ENCODE assay signal across 23 cellular contexts in genomic region chr4:158268553-158268952, GRCh38. TPM values are rescaled to one million over a fixed set of nuclear protein-coding genes. Genes with fewer than 3 reads are reported as not detected.
DNase-seq lines count a peak whose midpoint lies in the region; TF ChIP-seq lines count a peak whose summit lies in the region.
"Had no signal": no experiment of that assay in that cellular context is flagged by ENCODE, and none has a peak within 500 bp of the region (broad histone marks: within the 10 kb centered on the region; RNA-seq: fewer than 3 reads in every experiment).

No MANE protein-coding gene starts in this region.

- H3K9ac ChIP-seq in endodermal cell (ENCODE audit: extremely low read depth, low read length, poor library complexity, severe bottlenecking), result no peak overlapping the region
- H3K9ac ChIP-seq: KMS-11, SK-N-SH had no signal

- H3K4me1 Mint-ChIP-seq in endodermal cell, result peaks cover 6% of the 10 kb centered on the region

- H3K4me3 Mint-ChIP-seq in endodermal cell, result no peak overlapping the region

- no peak overlapping the region for H3K27ac Mint-ChIP-seq in endodermal cell

- 76 to 92% methylated on average over 1 to 2 of the region's 2 CpGs for WGBS in endodermal cell (ENCODE audit: insufficient coverage in 1 of 2, insufficient read length in 1 of 2), 2 experiments

- H3K27me3 Mint-ChIP-seq in endodermal cell (ENCODE audit: insufficient read depth), result no peaks in the 10 kb centered on the region

- H3K4me1 ChIP-seq in endodermal cell (ENCODE audit: control insufficient read depth, insufficient read depth, low read length), result no peaks in the 10 kb centered on the region
- H3K4me1 ChIP-seq: A549 had no signal

- H3K4me3 ChIP-seq in AG10803 (ENCODE audit: low read length) (no peak overlapping the region), endodermal cell (ENCODE audit: low read length) (no peak overlapping the region), retinal pigment epithelial cell (ENCODE audit: low read length) (no peak overlapping the region)
- H3K4me3 ChIP-seq: A549 had no signal

- H3K36me3 Mint-ChIP-seq in endodermal cell (ENCODE audit: low read depth), result no peaks in the 10 kb centered on the region

- H3K9me3 ChIP-seq in endodermal cell (ENCODE audit: control insufficient read depth, low read length), result no peaks in the 10 kb centered on the region
- H3K9me3 ChIP-seq: A549, SK-N-SH had no signal

- 0 out of 2 replicates have a peak, but pooled peaks have one; percentile 5 for TF ChIP-seq CTCF in AG10803 (conservative IDR thresholded peaks at IDR 0.05; ENCODE audit: low read length)
- peak; percentile 61 for TF ChIP-seq CTCF in endodermal cell (conservative IDR thresholded peaks at IDR 0.05)
- peak; percentile 23 for TF ChIP-seq CTCF in retinal pigment epithelial cell (conservative IDR thresholded peaks at IDR 0.05; ENCODE audit: low read depth, low read length)

- no peak for DNase-seq in AG10803 (ENCODE audit: low read depth)
- DNase-seq in NCI-H69 (lab: John Stamatoyannopoulos, UW), result peak; percentile 47
- no peak for DNase-seq in endodermal cell
- no peak for DNase-seq in retinal pigment epithelial cell (ENCODE audit: low read depth)
- DNase-seq in kidney glomerular epithelial cell (lab: John Stamatoyannopoulos, UW), result no peak
- no peak for DNase-seq in cerebellar nuclear complex (lab: John Stamatoyannopoulos, UW)
- no peak for DNase-seq in superior temporal gyrus (ENCODE audit: extremely low spot score)
- DNase-seq: AML-193, DMS79 treated with DMSO at 0.1 percent for 48 hours, H7, NCI-H1436, NCI-H1930, NCI-H345, NCI-H526 treated with DMSO at 0.1 percent for 48 hours, OCI-M1, RPMI8226, SHP77 treated with DMSO at 0.1 percent for 48 hours, SK-N-SH had no signal

- no peak overlapping the region for H3K27ac ChIP-seq in endodermal cell (ENCODE audit: low read depth, low read length)
- H3K27ac ChIP-seq: A549, C4-2B, HL-60, KMS-11 had no signal

- no peaks in the 10 kb centered on the region for H3K9me3 Mint-ChIP-seq in endodermal cell

- no peaks in the 10 kb centered on the region for H3K36me3 ChIP-seq in endodermal cell (ENCODE audit: control insufficient read depth, insufficient read depth, low read length)

- H3K27me3 ChIP-seq in endodermal cell (ENCODE audit: control insufficient read depth, insufficient read depth, low read length, poor library complexity, severe bottlenecking), result no peaks in the 10 kb centered on the region

RNA-seq across cellular contexts. Expression of gene TMEM144, which starts 58.3 kb away (rescaled TPM):
- total RNA-seq in endodermal cell, result 10 to 100 TPM; 10.6 to 20.3 TPM
- 4.0 TPM for polyA plus RNA-seq in endodermal cell (2013, experiment 1 of 2)
- 4.2 TPM for polyA plus RNA-seq in endodermal cell (2013, experiment 2 of 2)
- total RNA-seq: HT1080 had no signal
- polyA plus RNA-seq: SK-N-SH had no signal

Comparison
In these comparisons a context has a peak if more than half of its experiments do, and no peak if none do; other contexts are left out.
1. CTCF ChIP-seq: peak in every context shown above with its lines; median percentile 61 in endodermal cell; 23 in retinal pigment epithelial cell; 5 in AG10803.